ENCODE assay signal across 1 cellular context in genomic region chr19:44876930-44877530, GRCh38.
TF ChIP-seq lines count a peak whose summit lies in the region.

No MANE protein-coding gene starts in this region.

TF ChIP-seq in H1, 55 proteins besides CTCF, POLR2A, EP300 and RAD21:
- 0 out of 2 replicates have a peak, but pooled peaks have one; percentile 39 for TF ChIP-seq POLR2AphosphoS5 (IDR thresholded peaks at IDR 0.05; ENCODE audit: low read depth, low read length)
- no peak for TF ChIP-seq TBP (IDR thresholded peaks at IDR 0.05; ENCODE audit: low read depth, low read length)
